Comparison of ENCODE assay signal across 15 cellular contexts in genomic region chr2:1162246-1162645, GRCh38.
DNase-seq lines count a peak whose midpoint lies in the region; ATAC-seq and TF ChIP-seq lines count a peak whose summit lies in the region.
"Had no signal": no experiment of that assay in that cellular context is flagged by ENCODE, and none has a peak within 500 bp of the region (broad histone marks: within the 10 kb centered on the region; RNA-seq: fewer than 3 reads in every experiment).

No MANE protein-coding gene starts in this region.

- H3K27me3 Mint-ChIP-seq in T-helper 1 cell treated with Interleukin-12 subunit alpha and Interleukin-12 subunit beta and Interleukin-4 antibody, amounts not matched to agents 30 μg/mL and 1 μg/mL, for 36 hours (ENCODE audit: low read depth), result no peaks in the 10 kb centered on the region
- no peaks in the 10 kb centered on the region for H3K27me3 Mint-ChIP-seq in activated naive CD8-positive, alpha-beta T cell treated with anti-CD3 and anti-CD28 coated beads, Interleukin-2, amount 10 ng/mL, durations not matched to agents 7 days and 5 days
- H3K27me3 Mint-ChIP-seq in neural crest cell (ENCODE audit: low read depth), result no peaks in the 10 kb centered on the region

- no peaks in the 10 kb centered on the region for H4K20me1 ChIP-seq in DOHH2 (ENCODE audit: control insufficient read depth, insufficient read depth, low read depth, low read length)

- H3K36me3 Mint-ChIP-seq in T-helper 1 cell treated with Interleukin-12 subunit alpha and Interleukin-12 subunit beta and Interleukin-4 antibody, amounts not matched to agents 30 μg/mL and 1 μg/mL, for 36 hours (ENCODE audit: low read depth), result peaks cover 12% of the 10 kb centered on the region
- peaks cover 23% of the 10 kb centered on the region for H3K36me3 Mint-ChIP-seq in activated naive CD8-positive, alpha-beta T cell treated with anti-CD3 and anti-CD28 coated beads, Interleukin-2, amount 10 ng/mL, durations not matched to agents 7 days and 5 days
- H3K36me3 Mint-ChIP-seq in neural crest cell (ENCODE audit: low read depth), result peaks cover 8% of the 10 kb centered on the region

- H3K4me3 ChIP-seq in DOHH2 (ENCODE audit: low read length), result no peak overlapping the region
- H3K4me3 ChIP-seq: esophagus squamous epithelium, Peyer's patch, transverse colon had no signal

- no peak for DNase-seq in T-helper 1 cell
- DNase-seq in activated naive CD8-positive, alpha-beta T cell treated with anti-CD3 and anti-CD28 coated beads, Interleukin-2, amount 10 ng/mL, durations not matched to agents 7 days and 5 days, result no peak
- DNase-seq in neural crest cell (ENCODE audit: low read depth, low spot score), result no peak
- no peak for DNase-seq in OCI-M2 (lab: John Stamatoyannopoulos, UW; ENCODE audit: unreplicated experiment)
- no peak for DNase-seq in head of caudate nucleus
- DNase-seq: esophagus squamous epithelium, HFFc6, kidney, NCI-H69, transverse colon had no signal

- TF ChIP-seq CTCF in DOHH2 (IDR thresholded peaks at IDR 0.05; ENCODE audit: low read depth, low read length, poor library complexity, severe bottlenecking) (no peak), neural crest cell (conservative IDR thresholded peaks at IDR 0.05) (no peak)

- no peaks in the 10 kb centered on the region for H3K79me2 ChIP-seq in DOHH2 (ENCODE audit: control insufficient read depth, low read length)

- H3K9me2 ChIP-seq in DOHH2 (replicated peaks; ENCODE audit: control insufficient read depth, low read length), result no peaks in the 10 kb centered on the region

- intact Hi-C loops in head of caudate nucleus (cut with DNase I), result no loop called here

- H3K27me3 ChIP-seq in DOHH2 (ENCODE audit: control insufficient read depth, low read length), result no peaks in the 10 kb centered on the region
- H3K27me3 ChIP-seq: esophagus squamous epithelium, Peyer's patch, transverse colon had no signal

- POLR2A ChIA-PET in activated naive CD8-positive, alpha-beta T cell treated with anti-CD3 and anti-CD28 coated beads, Interleukin-2, amount 10 ng/mL, durations not matched to agents 7 days and 5 days (lab: Charles Lee), result no interaction called here

- peaks cover 17% of the 10 kb centered on the region for H3K4me1 ChIP-seq in DOHH2 (ENCODE audit: control insufficient read depth, low read length)
- H3K4me1 ChIP-seq: esophagus squamous epithelium, Peyer's patch, transverse colon had no signal

- H3K4me3 Mint-ChIP-seq in T-helper 1 cell treated with Interleukin-12 subunit alpha and Interleukin-12 subunit beta and Interleukin-4 antibody, amounts not matched to agents 30 μg/mL and 1 μg/mL, for 36 hours, result no peak overlapping the region
- no peak overlapping the region for H3K4me3 Mint-ChIP-seq in activated naive CD8-positive, alpha-beta T cell treated with anti-CD3 and anti-CD28 coated beads, Interleukin-2, amount 10 ng/mL, durations not matched to agents 7 days and 5 days
- H3K4me3 Mint-ChIP-seq in neural crest cell, result no peak overlapping the region
- H3K4me3 Mint-ChIP-seq: HFFc6 had no signal

- H3K4me1 Mint-ChIP-seq in T-helper 1 cell treated with Interleukin-12 subunit alpha and Interleukin-12 subunit beta and Interleukin-4 antibody, amounts not matched to agents 30 μg/mL and 1 μg/mL, for 36 hours (ENCODE audit: low read depth), result peaks cover 17% of the 10 kb centered on the region
- peaks cover 18% of the 10 kb centered on the region for H3K4me1 Mint-ChIP-seq in activated naive CD8-positive, alpha-beta T cell treated with anti-CD3 and anti-CD28 coated beads, Interleukin-2, amount 10 ng/mL, durations not matched to agents 7 days and 5 days
- peaks cover 9% of the 10 kb centered on the region for H3K4me1 Mint-ChIP-seq in neural crest cell

- H3K27ac Mint-ChIP-seq in T-helper 1 cell treated with Interleukin-12 subunit alpha and Interleukin-12 subunit beta and Interleukin-4 antibody, amounts not matched to agents 30 μg/mL and 1 μg/mL, for 36 hours, result peak overlapping the region; percentile 89
- H3K27ac Mint-ChIP-seq in activated naive CD8-positive, alpha-beta T cell treated with anti-CD3 and anti-CD28 coated beads, Interleukin-2, amount 10 ng/mL, durations not matched to agents 7 days and 5 days, result peak overlapping the region; percentile 93
- peak overlapping the region; percentile 93 for H3K27ac Mint-ChIP-seq in neural crest cell (ENCODE audit: unreplicated experiment)

- H3K4me2 ChIP-seq in DOHH2 (ENCODE audit: low read length), result no peak overlapping the region

- peak overlapping the region; percentile 50; the same call in 1 of the 2 replicates for H3K27ac ChIP-seq in DOHH2 (ENCODE audit: low read depth, low read length)
- H3K27ac ChIP-seq: 22Rv1, transverse colon had no signal

- peaks cover 3% of the 10 kb centered on the region; the same call in 1 of the 2 replicates for H3K36me3 ChIP-seq in DOHH2 (ENCODE audit: control insufficient read depth, low read length)
- H3K36me3 ChIP-seq: esophagus squamous epithelium, Peyer's patch, transverse colon had no signal

- no peaks in the 10 kb centered on the region for H3F3A ChIP-seq in DOHH2 (ENCODE audit: control insufficient read depth, insufficient read depth)

- ATAC-seq in activated naive CD8-positive, alpha-beta T cell treated with anti-CD3 and anti-CD28 coated beads, Interleukin-2, amount 10 ng/mL, durations not matched to agents 7 days and 5 days (ENCODE audit: low read depth), result no peak
- ATAC-seq in GM19395 (IDR thresholded peaks at IDR 0.05; ENCODE audit: unreplicated experiment), result no peak

- peaks cover 11% of the 10 kb centered on the region; the same call in 1 of the 2 replicates for H3K9me3 ChIP-seq in DOHH2 (ENCODE audit: control insufficient read depth, insufficient read depth, low read length)
- H3K9me3 ChIP-seq: transverse colon had no signal

- H3K9me3 Mint-ChIP-seq in T-helper 1 cell treated with Interleukin-12 subunit alpha and Interleukin-12 subunit beta and Interleukin-4 antibody, amounts not matched to agents 30 μg/mL and 1 μg/mL, for 36 hours, result peaks cover 37% of the 10 kb centered on the region
- peaks cover 28% of the 10 kb centered on the region for H3K9me3 Mint-ChIP-seq in activated naive CD8-positive, alpha-beta T cell treated with anti-CD3 and anti-CD28 coated beads, Interleukin-2, amount 10 ng/mL, durations not matched to agents 7 days and 5 days
- H3K9me3 Mint-ChIP-seq in neural crest cell, result peaks cover 10% of the 10 kb centered on the region
